35 cellular contexts compared by ENCODE assay signal in genomic region chr15:68124700-68125099, GRCh38.
"Had no signal": no experiment of that assay in that cellular context is flagged by ENCODE, and none has a peak within 500 bp of the region (broad histone marks: within the 10 kb centered on the region; RNA-seq: fewer than 3 reads in every experiment).

No MANE protein-coding gene starts in this region.

- H3K4me1 Mint-ChIP-seq: activated CD4-positive, alpha-beta T cell treated with anti-CD3 and anti-CD28 coated beads, Interleukin-2, amount 10 ng/mL, durations not matched to agents 24 days and 14 days; activated CD8-positive, alpha-beta memory T cell treated with anti-CD3 and anti-CD28 coated beads, Interleukin-2, amount 10 ng/mL, durations not matched to agents 7 days and 5 days had no signal

- H3K27ac ChIP-seq: brain microvascular endothelial cell, epithelial cell of prostate, esophagus squamous epithelium, gastroesophageal sphincter, WERI-Rb-1 had no signal

- DNase-seq: activated B cell treated with CpG ODN at 0.5 μM for 24 hours; activated CD4-positive, alpha-beta memory T cell treated with anti-CD3 and anti-CD28 coated beads for 36 hours; activated CD4-positive, alpha-beta T cell treated with anti-CD3 and anti-CD28 coated beads, Interleukin-2, amount 10 ng/mL, durations not matched to agents 24 days and 14 days; activated CD8-positive, alpha-beta memory T cell treated with anti-CD3 and anti-CD28 coated beads, Interleukin-2, amount 10 ng/mL, durations not matched to agents 7 days and 5 days; activated CD8-positive, alpha-beta memory T cell treated with anti-CD3 and anti-CD28 coated beads, Interleukin-2, amount 50 U/mL, for 4 hours; activated CD8-positive, alpha-beta T cell treated with anti-CD3 and anti-CD28 coated beads, Interleukin-2, amount 10 ng/mL, durations not matched to agents 7 days and 5 days; activated effector memory CD4-positive, alpha-beta T cell treated with anti-CD3 and anti-CD28 coated beads, Interleukin-2, amount 50 U/mL, for 16 hours; activated naive CD4-positive, alpha-beta T cell treated with anti-CD3 and anti-CD28 coated beads, Interleukin-2, amount 50 U/mL, for 16 hours; activated T-cell treated with anti-CD3 and anti-CD28 coated beads, Interleukin-2, amount 50 U/mL, for 1 hour; activated T-cell treated with anti-CD3 and anti-CD28 coated beads, Interleukin-2, amount 50 U/mL, for 48 hours; amniotic stem cell; anterior cingulate cortex; brain microvascular endothelial cell; cortex of kidney; dermis blood vessel endothelial cell; effector CD4-positive, alpha-beta T cell; esophagus squamous epithelium; foreskin melanocyte; heart right ventricle; T-helper 1 cell; T-helper 2 cell; WERI-Rb-1 had no signal

- H3K27me3 ChIP-seq: brain microvascular endothelial cell, esophagus squamous epithelium, gastroesophageal sphincter, heart right ventricle had no signal

- ATAC-seq: activated CD4-positive, CD25-positive, alpha-beta regulatory T cell treated with anti-CD3 and anti-CD28 coated beads, Interleukin-2, amount 50 U/mL, for 24 hours; activated CD8-positive, alpha-beta memory T cell treated with anti-CD3 and anti-CD28 coated beads, Interleukin-2, amount 10 ng/mL, durations not matched to agents 7 days and 5 days; activated CD8-positive, alpha-beta T cell treated with anti-CD3 and anti-CD28 coated beads, Interleukin-2, amount 10 ng/mL, durations not matched to agents 7 days and 5 days; gastroesophageal sphincter; heart right ventricle had no signal

- H3K36me3 ChIP-seq: brain microvascular endothelial cell, heart right ventricle had no signal

- H3K27me3 Mint-ChIP-seq: activated B cell treated with CpG ODN at 0.5 μM for 24 hours; activated CD4-positive, alpha-beta memory T cell treated with anti-CD3 and anti-CD28 coated beads for 36 hours; activated CD4-positive, alpha-beta T cell treated with anti-CD3 and anti-CD28 coated beads, Interleukin-2, amount 10 ng/mL, durations not matched to agents 24 days and 14 days; activated CD8-positive, alpha-beta memory T cell treated with anti-CD3 and anti-CD28 coated beads, Interleukin-2, amount 10 ng/mL, durations not matched to agents 7 days and 5 days; activated naive CD8-positive, alpha-beta T cell; central memory CD8-positive, alpha-beta T cell had no signal

- H3K9me3 ChIP-seq: esophagus squamous epithelium, gastroesophageal sphincter had no signal

- H3K27ac Mint-ChIP-seq: activated B cell treated with CpG ODN at 0.5 μM for 24 hours; activated CD4-positive, alpha-beta memory T cell treated with anti-CD3 and anti-CD28 coated beads for 36 hours; activated CD4-positive, alpha-beta T cell treated with anti-CD3 and anti-CD28 coated beads, Interleukin-2, amount 10 ng/mL, durations not matched to agents 24 days and 14 days; activated CD8-positive, alpha-beta memory T cell treated with anti-CD3 and anti-CD28 coated beads, Interleukin-2, amount 10 ng/mL, durations not matched to agents 7 days and 5 days; activated CD8-positive, alpha-beta T cell treated with anti-CD3 and anti-CD28 coated beads, Interleukin-2, amount 10 ng/mL, durations not matched to agents 7 days and 5 days; activated naive CD8-positive, alpha-beta T cell; activated T-helper 1 cell treated with anti-CD3 and anti-CD28 coated beads, Interleukin-12 subunit alpha, Interleukin-12 subunit beta, Interleukin-2, Interleukin-4 antibody, amounts not matched to agents 30 ng/mL and 10 ng/mL and 1 ng/mL, durations not matched to agents 14 hours and 24 hours and 36 hours; activated T-helper 2 cell treated with anti-CD3 and anti-CD28 coated beads, Interferon-gamma antibody, Interleukin-2, Interleukin-4, amounts not matched to agents 10 μg/mL and 5 μg/mL and 100 μg/mL, durations not matched to agents 14 hours and 24 hours and 36 hours had no signal

- H3K4me3 ChIP-seq: esophagus squamous epithelium, gastroesophageal sphincter, heart right ventricle had no signal

- H3K4me3 Mint-ChIP-seq: activated B cell treated with CpG ODN at 0.5 μM for 24 hours; activated CD4-positive, alpha-beta memory T cell treated with anti-CD3 and anti-CD28 coated beads for 36 hours; activated CD4-positive, alpha-beta T cell treated with anti-CD3 and anti-CD28 coated beads, Interleukin-2, amount 10 ng/mL, durations not matched to agents 24 days and 14 days; activated CD8-positive, alpha-beta memory T cell treated with anti-CD3 and anti-CD28 coated beads, Interleukin-2, amount 10 ng/mL, durations not matched to agents 7 days and 5 days; activated CD8-positive, alpha-beta T cell treated with anti-CD3 and anti-CD28 coated beads, Interleukin-2, amount 10 ng/mL, durations not matched to agents 7 days and 5 days; activated naive CD8-positive, alpha-beta T cell; activated T-helper 1 cell treated with anti-CD3 and anti-CD28 coated beads, Interleukin-12 subunit alpha, Interleukin-12 subunit beta, Interleukin-2, Interleukin-4 antibody, amounts not matched to agents 30 ng/mL and 10 ng/mL and 1 ng/mL, durations not matched to agents 14 hours and 24 hours and 36 hours; central memory CD8-positive, alpha-beta T cell had no signal

- FAIRE-seq: astrocyte, bronchial epithelial cell, colon, endometrium, endothelial cell of umbilical vein, TTC549 had no signal

- H3K9me3 Mint-ChIP-seq: activated B cell treated with CpG ODN at 0.5 μM for 24 hours; activated CD4-positive, alpha-beta memory T cell treated with anti-CD3 and anti-CD28 coated beads for 36 hours; activated T-helper 1 cell treated with anti-CD3 and anti-CD28 coated beads, Interleukin-12 subunit alpha, Interleukin-12 subunit beta, Interleukin-2, Interleukin-4 antibody, amounts not matched to agents 30 ng/mL and 10 ng/mL and 1 ng/mL, durations not matched to agents 14 hours and 24 hours and 36 hours; central memory CD8-positive, alpha-beta T cell had no signal
